Comparison of ENCODE assay signal across 8 cellular contexts in genomic region chr19:17996826-17997316, GRCh38. TPM values are rescaled to one million over a fixed set of nuclear protein-coding genes. Genes with fewer than 3 reads are reported as not detected.
DNase-seq lines count a peak whose midpoint lies in the region; ATAC-seq and FAIRE-seq lines count a peak whose summit lies in the region.

No MANE protein-coding gene starts in this region.

- DNase-seq in GM18507 (ENCODE audit: extremely low spot score, insufficient read length, low read depth) (peak; percentile 72), NCI-H1105 (lab: John Stamatoyannopoulos, UW) (peak; percentile 37), T-helper 2 cell (peak; percentile 66 to 82 (median 73)), adipocyte (ENCODE audit: low read depth) (peak; percentile 92), left cardiac atrium (peak; percentile 88), sciatic nerve (ENCODE audit: low spot score) (peak; percentile 94)

- H3K4me1 ChIP-seq in ACC112 (ENCODE audit: control insufficient read depth, insufficient read depth, low read length, unreplicated experiment) (peaks cover 11% of the 10 kb centered on the region), adipocyte (ENCODE audit: control insufficient read depth, insufficient read depth, low read length) (peaks cover 3% of the 10 kb centered on the region)

- intact Hi-C loops in left cardiac atrium (cut with DNase I): loop anchor here (1.0 to 5.0 kb wide), 3 partner anchors 59 to 125 kb away; partner anchors contain the start of gene SLC5A5 (in 1 of the 2)
- intact Hi-C loops in sciatic nerve (cut with DNase I): loop anchor here (2.0 to 10.0 kb wide), 2 partner anchors 58 to 142 kb away; partner anchors contain the start of gene RPL18A

- H2AFZ ChIP-seq in ACC112 (ENCODE audit: low read length, unreplicated experiment): no peak overlapping the region

- peak; percentile 75 to 78 for ATAC-seq in left cardiac atrium
- ATAC-seq in sciatic nerve: peak; percentile 82
- no peak for ATAC-seq in HG03469 (IDR thresholded peaks at IDR 0.05; ENCODE audit: unreplicated experiment)

- H3K4me3 ChIP-seq in ACC112 (ENCODE audit: low read depth, low read length) (peak overlapping the region; percentile 49), adipocyte (ENCODE audit: low read length) (no peak overlapping the region)

- no peaks in the 10 kb centered on the region for H3K36me3 ChIP-seq in ACC112 (ENCODE audit: insufficient read depth, low read length)
- no peaks in the 10 kb centered on the region for H3K36me3 ChIP-seq in adipocyte (ENCODE audit: control insufficient read depth, insufficient read depth, low read length, severe bottlenecking)

- H3K9ac ChIP-seq in adipocyte (ENCODE audit: low read length): no peak overlapping the region

- no peaks in the 10 kb centered on the region for H3K9me3 ChIP-seq in adipocyte (ENCODE audit: control insufficient read depth, low read length)

- H3K27me3 ChIP-seq in ACC112 (ENCODE audit: insufficient read depth, low read length) (no peaks in the 10 kb centered on the region), adipocyte (replicated peaks; ENCODE audit: control insufficient read depth, insufficient read depth, low read length) (no peaks in the 10 kb centered on the region)

- FAIRE-seq in GM18507 (lab: Jason Lieb, UNC): peak; percentile 75

- H3K79me2 ChIP-seq in ACC112 (ENCODE audit: control insufficient read depth, insufficient read depth, low read length, unreplicated experiment): peaks cover 7% of the 10 kb centered on the region

- H3K27ac ChIP-seq in ACC112 (ENCODE audit: low read depth, low read length): peak overlapping the region; percentile 37; the same call in 1 of the 2 replicates

RNA-seq across cellular contexts. Expression of gene ARRDC2, which starts 11.1 kb away (rescaled TPM):
- total RNA-seq in left cardiac atrium (10 to 100 TPM; 14.8 to 21.6 TPM), sciatic nerve (38.2 TPM)

RNA-seq across cellular contexts. Expression of gene KCNN1, which starts 30.0 kb away (rescaled TPM):
- 1 to 10 TPM; 1.7 to 1.8 TPM for total RNA-seq in left cardiac atrium
- 1.4 TPM for total RNA-seq in sciatic nerve

Comparison
In these comparisons a context has a peak if more than half of its experiments do, and no peak if none do; other contexts are left out.
1. DNase-seq: peak in every context shown above with its lines; median percentile 94 in sciatic nerve; 92 in adipocyte; 88 in left cardiac atrium; 73 in T-helper 2 cell; 72 in GM18507; 37 in NCI-H1105.